ENCODE assay signal across 8 cellular contexts in genomic region chr3:39106281-39107055, GRCh38. TPM values are rescaled to one million over a fixed set of nuclear protein-coding genes. Genes with fewer than 3 reads are reported as not detected.
DNase-seq lines count a peak whose midpoint lies in the region; ATAC-seq, FAIRE-seq and TF ChIP-seq lines count a peak whose summit lies in the region.

No MANE protein-coding gene starts in this region.

- H3K4me1 ChIP-seq in Caco-2, result peaks cover 8% of the 10 kb centered on the region; the same call in 1 of the 2 replicates

- H3K27ac Mint-ChIP-seq in Caco-2 (ENCODE audit: unreplicated experiment), result peak overlapping the region; percentile 89

- intact Hi-C loops in Caco-2 (cut with micrococcal nuclease; ENCODE audit: unreplicated experiment), result no loop called here

- POLR2A ChIA-PET in Caco-2 (lab: Charles Lee), result no interaction called here

- ATAC-seq in HG02623 (IDR thresholded peaks at IDR 0.05; ENCODE audit: unreplicated experiment), result no peak
- ATAC-seq in HG03521 (IDR thresholded peaks at IDR 0.05; ENCODE audit: unreplicated experiment), result no peak

- CTCF ChIA-PET in Caco-2 (lab: Charles Lee), result no interaction called here

- TF ChIP-seq CTCF in Caco-2 (IDR thresholded peaks at IDR 0.05; ENCODE audit: insufficient read depth in 1 of 2, low read depth in 1 of 2, low read length in 1 of 2, severe bottlenecking in 1 of 2, unreplicated experiment in 1 of 2), result no peak

- peak overlapping the region; percentile 98 for H3K4me3 ChIP-seq in Caco-2 (ENCODE audit: low read depth, low read length)

- peaks cover 16% of the 10 kb centered on the region for H3K36me3 Mint-ChIP-seq in Caco-2 (ENCODE audit: insufficient read depth, unreplicated experiment)

- H3K27me3 ChIP-seq in Caco-2 (replicated peaks; ENCODE audit: control insufficient read depth, insufficient read depth, low read length), result no peaks in the 10 kb centered on the region

- no peaks in the 10 kb centered on the region for H3K9me3 ChIP-seq in Caco-2

- TSS peak; percentile 43 for BruUV-seq in Caco-2 (replicated peaks; lab: Mats Ljungman, UMichigan)

- no peaks in the 10 kb centered on the region for H3K27me3 Mint-ChIP-seq in Caco-2 (ENCODE audit: insufficient read depth, unreplicated experiment)

- peak overlapping the region; percentile 46 for H3K27ac ChIP-seq in temporal lobe (ENCODE audit: low read depth, low read length)

- no peaks in the 10 kb centered on the region for H3K9me3 Mint-ChIP-seq in Caco-2 (ENCODE audit: unreplicated experiment)

- FAIRE-seq in HTR-8/SVneo (lab: Jason Lieb, UNC), result no peak

- H3K36me3 ChIP-seq in Caco-2 (ENCODE audit: control insufficient read depth, insufficient read depth, low read length), result peaks cover 4% of the 10 kb centered on the region

- DNase-seq in Caco-2, result no peak
- peak; percentile 10 for DNase-seq in HTR-8/SVneo (ENCODE audit: insufficient read length, low spot score)
- DNase-seq in astrocyte of the hippocampus (ENCODE audit: low read depth, low spot score), result peak; percentile 50
- peak; percentile 48 for DNase-seq in kidney tubule cell (ENCODE audit: low spot score)
- DNase-seq in GF-D8 (lab: John Stamatoyannopoulos, UW), result no peak

- H3K4me1 Mint-ChIP-seq in Caco-2 (ENCODE audit: low read depth, unreplicated experiment), result peaks cover 22% of the 10 kb centered on the region

- H3K4me3 Mint-ChIP-seq in Caco-2 (ENCODE audit: unreplicated experiment), result peak overlapping the region; percentile 84

RNA-seq across cellular contexts. Expression of gene GORASP1, which starts 1.0 kb away (rescaled TPM):
- 42.2 and 43.6 TPM in 2 replicates for total RNA-seq in Caco-2 (2022)
- 18.2 TPM for total RNA-seq in temporal lobe

RNA-seq across cellular contexts. Expression of gene TTC21A, which starts 1.0 kb away (rescaled TPM):
- 4.0 and 6.9 TPM in 2 replicates for total RNA-seq in Caco-2 (2022)
- total RNA-seq in temporal lobe, result 2.0 TPM

RNA-seq across cellular contexts. Expression of gene CSRNP1, which starts 46.9 kb away (rescaled TPM):
- total RNA-seq in Caco-2 (2022) (12.6 and 13.5 TPM in 2 replicates), temporal lobe (3.7 TPM)

RNA-seq across cellular contexts. Expression of gene WDR48, which starts 54.7 kb away (rescaled TPM):
- 27.6 and 28.4 TPM in 2 replicates for total RNA-seq in Caco-2 (2022)
- 88.0 TPM for total RNA-seq in temporal lobe

RNA-seq across cellular contexts. Expression of gene SCN11A, which starts 54.7 kb away (rescaled TPM):
- 0.12 TPM in 1 of 2 replicates, not detected in the other for total RNA-seq in Caco-2 (2022)
- 0.25 TPM for total RNA-seq in temporal lobe

Comparison
In these comparisons a context has a peak if more than half of its experiments do, and no peak if none do; other contexts are left out.
1. DNase-seq: peak in HTR-8/SVneo (single experiment), astrocyte of the hippocampus (single experiment) and kidney tubule cell (single experiment); none in Caco-2 (0 of 2) and GF-D8 (single experiment).